In genomic region chr20:46145646-46146045, GRCh38 we compare ENCODE assay signal across 18 cellular contexts. TPM values are rescaled to one million over a fixed set of nuclear protein-coding genes. Genes with fewer than 3 reads are reported as not detected.
A peak's percentile ranks its signal among the peaks of the same experiment; 100 is the strongest.
DNase-seq lines count a peak whose midpoint lies in the region; FAIRE-seq and TF ChIP-seq lines count a peak whose summit lies in the region.
"Had no signal": no experiment of that assay in that cellular context is flagged by ENCODE, and none has a peak within 500 bp of the region (broad histone marks: within the 10 kb centered on the region; RNA-seq: fewer than 3 reads in every experiment).

No MANE protein-coding gene starts in this region.

- no peak overlapping the region for H3K9ac ChIP-seq in H1 (replicated peaks in 1 of 4; ENCODE audit: extremely low read depth in 1 of 4, low read depth in 3 of 4, low read length in 3 of 4)

- no peak for TF ChIP-seq RAD21 in H1 (IDR thresholded peaks at IDR 0.05 in 1 of 2, conservative IDR thresholded peaks at IDR 0.05 in 1 of 2; ENCODE audit: low read depth in 2 of 2, low read length in 2 of 2)

- CTCF ChIA-PET in HEK293 (lab: Yijun Ruan, JAX) (interaction anchor here (0.7 to 1.1 kb wide), 3 partner anchors 13 to 203 kb away, joined by 3 to 9 read pairs (median 3); no protein-coding TSS in a partner anchor), H1 (lab: Charles Lee; ENCODE audit: partially characterized antibody) (interaction anchor here (1.1 to 21.6 kb wide), 7 partner anchors 9 to 159 kb away, joined by 3 to 233 read pairs (median 6); no protein-coding TSS in a partner anchor)

- no peak overlapping the region for H3K4me2 ChIP-seq in H1 (ENCODE audit: insufficient read depth in 1 of 2, low read depth in 2 of 2, low read length in 2 of 2)

- H3K36me3 ChIP-seq in HEK293 (ENCODE audit: control insufficient read depth in 2 of 2, insufficient read depth in 1 of 2, low read length in 2 of 2): no peaks in the 10 kb centered on the region
- no peaks in the 10 kb centered on the region for H3K36me3 ChIP-seq in H1 (ENCODE audit: control insufficient read depth in 2 of 4, insufficient read depth in 4 of 4, low read length in 3 of 4)
- H3K36me3 ChIP-seq in esophagus muscularis mucosa: no peaks in the 10 kb centered on the region

- no peaks in the 10 kb centered on the region for H3K9me3 ChIP-seq in HEK293 (ENCODE audit: control insufficient read depth, insufficient read depth, low read depth, low read length)
- H3K9me3 ChIP-seq in H1 (ENCODE audit: insufficient read depth in 2 of 2, low read depth in 1 of 2, low read length in 1 of 2): no peaks in the 10 kb centered on the region
- no peaks in the 10 kb centered on the region for H3K9me3 ChIP-seq in esophagus muscularis mucosa

- H3K4ac ChIP-seq in H1 (replicated peaks; ENCODE audit: insufficient read length, low read depth, low read length): no peak overlapping the region

- no peak overlapping the region for H4K91ac ChIP-seq in H1 (replicated peaks; ENCODE audit: insufficient read length, low read length)

- no peak overlapping the region for H4K5ac ChIP-seq in H1 (ENCODE audit: insufficient read length, low read depth, low read length)

- H2BK120ac ChIP-seq in H1 (replicated peaks; ENCODE audit: low read depth, low read length): no peak overlapping the region

- H3K23me2 ChIP-seq in H1 (ENCODE audit: low read depth, low read length): no peaks in the 10 kb centered on the region

- peak; percentile 94 for DNase-seq in DMS 273 (lab: John Stamatoyannopoulos, UW; ENCODE audit: unreplicated experiment)
- DNase-seq in NCI-H524 treated with DMSO at 0.1 percent for 48 hours (lab: John Stamatoyannopoulos, UW): peak; percentile 86
- no peak for DNase-seq in H1 (ENCODE audit: low read depth in 1 of 2, low spot score in 2 of 2)
- no peak for DNase-seq in activated CD8-positive, alpha-beta memory T cell treated with anti-CD3 and anti-CD28 coated beads, Interleukin-2, amount 50 U/mL, for 4 hours
- no peak for DNase-seq in activated naive CD4-positive, alpha-beta T cell treated with Interleukin-2 at 50 U/mL for 16 hours
- no peak for DNase-seq in GM19238 (ENCODE audit: insufficient read length, low spot score)
- no peak for DNase-seq in esophagus muscularis mucosa (ENCODE audit: extremely low spot score)
- DNase-seq: AML-193; Calu3; CD4-positive, CD25-positive, alpha-beta regulatory T cell; DND-41; GF-D8; GOT3; KG1; NCI-H510A; T-cell had no signal

- TF ChIP-seq CTCF in HEK293 (tag by site-specific recombination; IDR thresholded peaks at IDR 0.05) (no peak), H1 (IDR thresholded peaks at IDR 0.05; ENCODE audit: control extremely low read depth in 1 of 3, insufficient read depth in 1 of 3, low read depth in 1 of 3, low read length in 3 of 3) (no peak), esophagus muscularis mucosa (IDR thresholded peaks at IDR 0.05) (no peak)

- H3K27ac ChIP-seq in HEK293 (ENCODE audit: extremely low read depth, low read depth, low read length) (no peak overlapping the region), H1 (ENCODE audit: low read depth, low read length) (no peak overlapping the region), esophagus muscularis mucosa (replicated peaks in 1 of 4) (no peak overlapping the region)

- no peak for FAIRE-seq in H1 (lab: Jason Lieb, UNC)

- H4K8ac ChIP-seq in H1 (ENCODE audit: extremely low read depth, insufficient read depth, low read length): no peak overlapping the region

- H3K4me3 ChIP-seq in HEK293 (ENCODE audit: low read depth, low read length) (no peak overlapping the region), H1 (ENCODE audit: extremely low read depth in 1 of 4, insufficient read depth in 2 of 4, low read depth in 3 of 4, low read length in 4 of 4) (no peak overlapping the region), esophagus muscularis mucosa (no peak overlapping the region)

- no peak overlapping the region for H3K14ac ChIP-seq in H1 (ENCODE audit: insufficient read length)

- no peak overlapping the region for H2BK5ac ChIP-seq in H1 (ENCODE audit: low read depth, low read length)

- H3K4me1 ChIP-seq in HEK293 (ENCODE audit: control insufficient read depth, insufficient read depth, low read length): no peaks in the 10 kb centered on the region
- H3K4me1 ChIP-seq in H1 (replicated peaks in 1 of 4; ENCODE audit: control insufficient read depth in 3 of 4, insufficient read depth in 4 of 4, low read length in 3 of 4): no peaks in the 10 kb centered on the region; a peak in 1 of 7 replicates
- no peaks in the 10 kb centered on the region for H3K4me1 ChIP-seq in esophagus muscularis mucosa

- H4K20me1 ChIP-seq in H1 (replicated peaks in 1 of 2; ENCODE audit: control insufficient read depth in 1 of 2, insufficient read depth in 2 of 2, low read length in 2 of 2): no peaks in the 10 kb centered on the region

- no peak overlapping the region for H3K18ac ChIP-seq in H1 (ENCODE audit: extremely low read depth, low read length)

- no peak overlapping the region for H2BK12ac ChIP-seq in H1 (ENCODE audit: low read depth, low read length)

- TF ChIP-seq EP300 in H1 (IDR thresholded peaks at IDR 0.05; ENCODE audit: borderline replicate concordance in 1 of 2, low read depth in 2 of 2, low read length in 2 of 2) (no peak), esophagus muscularis mucosa (IDR thresholded peaks at IDR 0.05) (no peak)

- no peak overlapping the region for H2AK5ac ChIP-seq in H1 (ENCODE audit: low read depth, low read length)

- H3K27me3 ChIP-seq in H1 (replicated peaks in 1 of 4; ENCODE audit: control insufficient read depth in 3 of 4, extremely low read depth in 1 of 4, insufficient read depth in 3 of 4, low read length in 3 of 4): no peaks in the 10 kb centered on the region
- H3K27me3 ChIP-seq in esophagus muscularis mucosa: peaks cover 0 to 65% (median 0%) of the 10 kb centered on the region in 4 donors

- H3K23ac ChIP-seq in H1 (ENCODE audit: insufficient read length): no peak overlapping the region

- no peak overlapping the region for H2BK20ac ChIP-seq in H1 (ENCODE audit: low read length)

- no peak overlapping the region for H2AFZ ChIP-seq in H1 (ENCODE audit: low read length)

- H3K79me1 ChIP-seq in H1 (ENCODE audit: low read depth, low read length): no peaks in the 10 kb centered on the region

- intact Hi-C loops in esophagus muscularis mucosa (cut with DNase I): no loop called here

- POLR2A ChIA-PET in HEK293 (lab: Yijun Ruan, JAX) (no interaction called here), H1 (lab: Charles Lee; ENCODE audit: partially characterized antibody) (interaction anchor here (1.1 kb wide), 1 partner anchor 192 kb away, joined by 3 read pairs; no protein-coding TSS in a partner anchor)

- no peak overlapping the region for H2BK15ac ChIP-seq in H1 (ENCODE audit: low read length)

- TF ChIP-seq POLR2A in H1 (IDR thresholded peaks at IDR 0.05; ENCODE audit: control extremely low read depth in 1 of 2, low read depth in 2 of 2, low read length in 2 of 2) (no peak), esophagus muscularis mucosa (IDR thresholded peaks at IDR 0.05; ENCODE audit: low read depth) (no peak)

- no peaks in the 10 kb centered on the region for H3K79me2 ChIP-seq in H1 (ENCODE audit: control insufficient read depth in 1 of 2, insufficient read depth in 2 of 2, low read length in 2 of 2)

- 69% methylated on average over 2 of the region's 2 CpGs; no CpG with 5 or more reads in 1 of the 2 experiments for WGBS in H1 (ENCODE audit: extremely low coverage in 1 of 2, insufficient coverage in 1 of 2, insufficient read length in 1 of 2, insufficient replicate concordance in 2 of 2, low coverage in 1 of 2, low lambda C conversion rate in 2 of 2, missing lambda C conversion rate in 1 of 2), 2 experiments
- 36% methylated on average over 2 of the region's 2 CpGs for WGBS in esophagus muscularis mucosa

- H3K56ac ChIP-seq in H1 (replicated peaks; ENCODE audit: insufficient read length, low read depth, low read length): no peak overlapping the region

TF ChIP-seq in HEK293, 187 proteins besides CTCF, POLR2A, EP300 and RAD21:
- no peak for TF ChIP-seq ZNF610 (tag by site-specific recombination; IDR thresholded peaks at IDR 0.05; ENCODE audit: borderline replicate concordance)
- 0 out of 2 replicates have a peak, but pooled peaks have one; percentile 31 for TF ChIP-seq ZIC2 (tag by site-specific recombination; IDR thresholded peaks at IDR 0.05)

TF ChIP-seq in H1, 55 proteins besides CTCF, POLR2A, EP300 and RAD21:
- TF ChIP-seq SIN3A (conservative IDR thresholded peaks at IDR 0.05 in 1 of 2, IDR thresholded peaks at IDR 0.05 in 1 of 2; ENCODE audit: low read depth in 1 of 2, low read length in 2 of 2) (no peak), YY1 (IDR thresholded peaks at IDR 0.05; ENCODE audit: low read depth, low read length) (no peak), SP2 (IDR thresholded peaks at IDR 0.05; ENCODE audit: low read length) (0 out of 2 replicates have a peak, but pooled peaks have one; percentile 21), SP1 (IDR thresholded peaks at IDR 0.05; ENCODE audit: low read depth, low read length) (0 out of 2 replicates have a peak, but pooled peaks have one; percentile 48)

RNA-seq across cellular contexts. Expression of gene CD40, which starts 27.5 kb away (rescaled TPM):
- 12.1 and 14.5 TPM in 2 replicates for total RNA-seq in H1 (2021; fragmentation: NEBNext Ultra II Directional; extraction: Animal tissue kit (Norgen Biotek cat#: 25700))
- 18.8 and 19.6 TPM in 2 replicates for polyA plus RNA-seq in H1 (2011; rRNA removed)
- polyA plus RNA-seq in H1 (2011; cell fraction: cytosol; rRNA removed): 23.9 TPM
- 22.4 TPM for polyA plus RNA-seq in H1 (2011; cell fraction: nucleus; rRNA removed)
- 14.7 to 17.5 TPM (median 16.8 TPM) in 4 replicates for polyA plus RNA-seq in H1 (2012, experiment 1 of 2)
- 11.8 TPM for polyA plus RNA-seq in H1 (2012, experiment 2 of 2)
- polyA plus RNA-seq in H1 (2013, experiment 1 of 2): 17.8 TPM
- 19.9 TPM for polyA plus RNA-seq in H1 (2013, experiment 2 of 2)
- 14.9 and 15.1 TPM in 2 replicates for polyA minus RNA-seq in H1 (2011; rRNA and poly(A)+ RNA removed)
- polyA minus RNA-seq in H1 (2011; cell fraction: cytosol; rRNA and poly(A)+ RNA removed): 12.1 TPM
- polyA minus RNA-seq in H1 (2011; cell fraction: nucleus; rRNA and poly(A)+ RNA removed): 8.8 TPM
- total RNA-seq in esophagus muscularis mucosa: 10 to 100 TPM in 3 of 4 donors, 1 to 10 TPM in 1; 10.0 to 21.6 (median 16.9) TPM
- total RNA-seq: M059J had no signal

RNA-seq across cellular contexts. Expression of gene NCOA5, which starts 55.9 kb away (rescaled TPM):
- total RNA-seq in H1 (2021; fragmentation: NEBNext Ultra II Directional; extraction: Animal tissue kit (Norgen Biotek cat#: 25700)): 29.0 and 29.9 TPM in 2 replicates
- polyA plus RNA-seq in H1 (2011; rRNA removed): 18.0 and 20.4 TPM in 2 replicates
- 18.6 TPM for polyA plus RNA-seq in H1 (2011; cell fraction: cytosol; rRNA removed)
- 20.6 TPM for polyA plus RNA-seq in H1 (2011; cell fraction: nucleus; rRNA removed)
- 18.4 to 24.0 TPM (median 20.9 TPM) in 4 replicates for polyA plus RNA-seq in H1 (2012, experiment 1 of 2)
- 14.8 TPM for polyA plus RNA-seq in H1 (2012, experiment 2 of 2)
- polyA plus RNA-seq in H1 (2013, experiment 1 of 2): 21.0 TPM
- 20.1 TPM for polyA plus RNA-seq in H1 (2013, experiment 2 of 2)
- polyA minus RNA-seq in H1 (2011; rRNA and poly(A)+ RNA removed): 20.7 and 21.7 TPM in 2 replicates
- 14.6 TPM for polyA minus RNA-seq in H1 (2011; cell fraction: cytosol; rRNA and poly(A)+ RNA removed)
- 9.4 TPM for polyA minus RNA-seq in H1 (2011; cell fraction: nucleus; rRNA and poly(A)+ RNA removed)
- total RNA-seq in esophagus muscularis mucosa: 10 to 100 TPM; 17.4 to 36.8 (median 29.9) TPM

Comparison
In these comparisons a context has a peak if more than half of its experiments do, and no peak if none do; other contexts are left out.
1. DNase-seq: peak in DMS 273 (single experiment) and NCI-H524 treated with DMSO at 0.1 percent for 48 hours (single experiment); none in H1 (0 of 2), activated CD8-positive, alpha-beta memory T cell treated with anti-CD3 and anti-CD28 coated beads, Interleukin-2, amount 50 U/mL, for 4 hours (single experiment), activated naive CD4-positive, alpha-beta T cell treated with Interleukin-2 at 50 U/mL for 16 hours (single experiment), GM19238 (single experiment) and esophagus muscularis mucosa (single experiment).